ENCODE assay signal across 31 cellular contexts in the genomic region with DNA sequence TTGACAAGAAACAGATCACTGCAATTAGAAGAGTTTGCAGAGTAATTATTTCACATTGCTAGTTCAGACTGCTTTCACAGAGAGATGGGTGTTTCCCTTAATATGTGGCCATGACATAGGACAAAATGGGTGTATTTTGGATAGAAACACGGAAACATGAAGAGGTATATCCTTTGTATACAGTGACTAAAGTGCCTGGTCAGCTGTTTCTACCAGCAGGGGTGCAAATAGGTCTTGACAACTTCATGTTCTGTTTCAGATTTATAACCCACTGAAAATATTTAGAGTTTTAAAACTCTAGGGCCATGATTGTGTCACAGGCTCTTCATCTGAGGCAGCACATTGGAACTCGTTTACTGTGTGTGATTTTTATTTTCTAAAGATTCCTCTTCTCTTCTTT.
"Had no signal": no experiment of that assay in that cellular context is flagged by ENCODE, and none has a peak within 500 bp of the region (broad histone marks: within the 10 kb centered on the region; RNA-seq: fewer than 3 reads in every experiment).

No MANE protein-coding gene starts in this region.

- H3K9me3 ChIP-seq: Peyer's patch, SJSA1 had no signal

- H3K36me3 ChIP-seq: Peyer's patch, SJSA1, WERI-Rb-1 had no signal

- DNase-seq: activated CD4-positive, alpha-beta memory T cell treated with anti-CD3 and anti-CD28 coated beads, Interleukin-2, amount 10 ng/mL, durations not matched to agents 7 days and 5 days; activated CD4-positive, alpha-beta T cell treated with anti-CD3 and anti-CD28 coated beads for 1 hour; activated CD4-positive, alpha-beta T cell treated with anti-CD3 and anti-CD28 coated beads for 48 hours; activated CD4-positive, CD25-positive, alpha-beta regulatory T cell; activated CD8-positive, alpha-beta memory T cell treated with anti-CD3 and anti-CD28 coated beads for 24 hours; activated CD8-positive, alpha-beta memory T cell treated with anti-CD3 and anti-CD28 coated beads, Interleukin-2, amount 10 ng/mL, durations not matched to agents 7 days and 5 days; activated CD8-positive, alpha-beta memory T cell treated with anti-CD3 and anti-CD28 coated beads, Interleukin-2, amount 50 U/mL, for 48 hours; activated effector memory CD4-positive, alpha-beta T cell treated with Interleukin-2 at 50 U/mL for 16 hours; activated naive CD4-positive, alpha-beta T cell treated with anti-CD3 and anti-CD28 coated beads, Interleukin-2, amount 10 ng/mL, durations not matched to agents 7 days and 5 days; activated naive CD8-positive, alpha-beta T cell treated with anti-CD3 and anti-CD28 coated beads, Interleukin-2, amount 50 U/mL, for 24 hours; activated T-cell treated with anti-CD3 and anti-CD28 coated beads, Interleukin-2, amount 50 U/mL, for 48 hours; anterior cingulate cortex; caudate nucleus; cerebellar nuclear complex; NCI-H1105; NCI-H1417 treated with DMSO at 0.1 percent for 48 hours; NCI-H1930; NCI-H2081 treated with DMSO at 0.1 percent for 48 hours; NCI-H226; NCI-H524 treated with DMSO at 0.1 percent for 48 hours; NCI-H82; Peyer's patch; RPMI8226; SHP77 treated with DMSO at 0.1 percent for 48 hours; SW 1271; T-helper 1 cell; T-helper 2 cell; T-helper 9 cell; WERI-Rb-1 had no signal

- FAIRE-seq: bronchial epithelial cell had no signal

- H3K27ac ChIP-seq: Peyer's patch, SJSA1, WERI-Rb-1 had no signal

- H3K4me3 ChIP-seq: Peyer's patch, SJSA1 had no signal

- H3K27me3 ChIP-seq: Peyer's patch, SJSA1 had no signal

- H3K4me1 ChIP-seq: Peyer's patch had no signal
